In genomic region chr6:137769797-137770362, GRCh38 we compare ENCODE assay signal across 19 cellular contexts.
"Had no signal": no experiment of that assay in that cellular context is flagged by ENCODE, and none has a peak within 500 bp of the region (broad histone marks: within the 10 kb centered on the region; RNA-seq: fewer than 3 reads in every experiment).

No MANE protein-coding gene starts in this region.

- H3K4me3 ChIP-seq: coronary artery, left ventricle myocardium inferior, suprapubic skin had no signal

- H3K27me3 ChIP-seq: brain microvascular endothelial cell, neutrophil, suprapubic skin had no signal

- H3K36me3 Mint-ChIP-seq: natural killer cell, WTC11 had no signal

- H3K27ac ChIP-seq: brain microvascular endothelial cell, coronary artery, left ventricle myocardium inferior, neutrophil, parathyroid adenoma, suprapubic skin had no signal

- H3K79me2 ChIP-seq: parathyroid adenoma had no signal

- H3K9ac ChIP-seq: parathyroid adenoma had no signal

- H3K9me3 Mint-ChIP-seq: central memory CD8-positive, alpha-beta T cell had no signal

- DNase-seq: activated CD4-positive, alpha-beta T cell treated with anti-CD3 and anti-CD28 coated beads, Interleukin-2, amount 50 U/mL, for 1 hour; activated naive CD4-positive, alpha-beta T cell treated with Interleukin-2 at 50 U/mL for 16 hours; activated T-cell treated with anti-CD3 and anti-CD28 coated beads for 4 hours; anterior cingulate cortex; brain microvascular endothelial cell; hypothalamus; left ventricle myocardium inferior; mesendoderm; natural killer cell; stimulated activated CD4-positive, alpha-beta T cell treated with anti-CD3 and anti-CD28 coated beads, Interleukin-2, amount 100 ng/mL, for 48 hours; trophoblast cell had no signal

- ATAC-seq: esophagus mucosa, natural killer cell, WTC11 had no signal

- H3K27me3 Mint-ChIP-seq: central memory CD8-positive, alpha-beta T cell; stimulated activated naive CD8-positive, alpha-beta T cell treated with anti-CD3 and anti-CD28 coated beads, Interleukin-15, Interleukin-2, amounts not matched to agents 100 ng/mL and 50 ng/mL, for 24 hours had no signal

- H3K27ac Mint-ChIP-seq: natural killer cell, WTC11 had no signal

- H3K4me1 ChIP-seq: left ventricle myocardium inferior, parathyroid adenoma, suprapubic skin had no signal

- H2AFZ ChIP-seq: parathyroid adenoma had no signal

- H3K9me3 ChIP-seq: neutrophil, suprapubic skin had no signal

- H3K4me3 Mint-ChIP-seq: central memory CD8-positive, alpha-beta T cell; natural killer cell; stimulated activated naive CD8-positive, alpha-beta T cell treated with anti-CD3 and anti-CD28 coated beads, Interleukin-15, Interleukin-2, amounts not matched to agents 100 ng/mL and 50 ng/mL, for 24 hours; WTC11 had no signal

- H3K36me3 ChIP-seq: brain microvascular endothelial cell, left ventricle myocardium inferior, neutrophil, suprapubic skin had no signal
